20 cellular contexts compared by ENCODE assay signal in the genomic region with DNA sequence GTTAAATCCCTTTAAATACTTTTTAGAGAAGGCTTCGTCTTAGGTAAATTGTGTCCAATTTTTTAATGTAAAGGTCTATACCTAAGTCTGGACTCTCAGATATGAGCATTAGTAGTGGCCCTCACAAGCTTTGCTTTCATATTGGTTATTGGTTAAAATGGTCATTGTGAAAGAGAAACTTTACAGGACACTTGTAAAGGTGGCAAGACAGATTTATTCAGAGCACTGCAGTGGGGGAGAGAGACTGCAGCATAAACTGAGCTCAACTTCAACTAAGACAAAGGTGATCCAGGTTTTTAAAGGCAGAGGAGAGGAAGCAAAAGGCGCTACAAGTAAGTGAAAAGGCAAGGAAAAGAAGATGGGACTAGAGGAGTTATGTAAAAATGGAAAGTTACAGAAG.
"Had no signal": no experiment of that assay in that cellular context is flagged by ENCODE, and none has a peak within 500 bp of the region (broad histone marks: within the 10 kb centered on the region; RNA-seq: fewer than 3 reads in every experiment).

No MANE protein-coding gene starts in this region.

- H3K9me3 Mint-ChIP-seq: activated CD4-positive, alpha-beta memory T cell treated with anti-CD3 and anti-CD28 coated beads, Interleukin-2, amount 10 ng/mL, durations not matched to agents 7 days and 5 days; activated CD4-positive, alpha-beta T cell treated with anti-CD3 and anti-CD28 coated beads, Interleukin-2, amount 10 ng/mL, durations not matched to agents 24 days and 14 days; activated naive CD8-positive, alpha-beta T cell treated with anti-CD3 and anti-CD28 coated beads, Interleukin-2, amount 10 ng/mL, durations not matched to agents 7 days and 5 days; memory B cell; neural progenitor cell; T-cell; T-helper 2 cell treated with Interferon-gamma antibody and Interleukin-4, amounts not matched to agents 5 μg/mL and 100 μg/mL, for 36 hours had no signal

- H3K27ac Mint-ChIP-seq: activated CD4-positive, alpha-beta memory T cell treated with anti-CD3 and anti-CD28 coated beads, Interleukin-2, amount 10 ng/mL, durations not matched to agents 7 days and 5 days; activated CD4-positive, alpha-beta T cell treated with anti-CD3 and anti-CD28 coated beads, Interleukin-2, amount 10 ng/mL, durations not matched to agents 24 days and 14 days; activated naive CD8-positive, alpha-beta T cell treated with anti-CD3 and anti-CD28 coated beads, Interleukin-2, amount 10 ng/mL, durations not matched to agents 7 days and 5 days; memory B cell; neural progenitor cell; T-helper 2 cell treated with Interferon-gamma antibody and Interleukin-4, amounts not matched to agents 5 μg/mL and 100 μg/mL, for 36 hours had no signal

- H3K4me3 Mint-ChIP-seq: activated CD4-positive, alpha-beta memory T cell treated with anti-CD3 and anti-CD28 coated beads, Interleukin-2, amount 10 ng/mL, durations not matched to agents 7 days and 5 days; activated CD4-positive, alpha-beta T cell treated with anti-CD3 and anti-CD28 coated beads, Interleukin-2, amount 10 ng/mL, durations not matched to agents 24 days and 14 days; activated naive CD8-positive, alpha-beta T cell treated with anti-CD3 and anti-CD28 coated beads, Interleukin-2, amount 10 ng/mL, durations not matched to agents 7 days and 5 days; memory B cell; neural progenitor cell; T-cell; T-helper 2 cell treated with Interferon-gamma antibody and Interleukin-4, amounts not matched to agents 5 μg/mL and 100 μg/mL, for 36 hours had no signal

- DNase-seq: activated CD4-positive, alpha-beta memory T cell treated with anti-CD3 and anti-CD28 coated beads, Interleukin-2, amount 10 ng/mL, durations not matched to agents 7 days and 5 days; activated CD4-positive, alpha-beta T cell treated with anti-CD3 and anti-CD28 coated beads, Interleukin-2, amount 10 ng/mL, durations not matched to agents 24 days and 14 days; activated effector memory CD4-positive, alpha-beta T cell treated with anti-CD3 and anti-CD28 coated beads, Interleukin-2, amount 50 U/mL, for 16 hours; activated naive CD8-positive, alpha-beta T cell treated with anti-CD3 and anti-CD28 coated beads, Interleukin-2, amount 10 ng/mL, durations not matched to agents 7 days and 5 days; activated T-cell treated with anti-CD3 and anti-CD28 coated beads, Interleukin-2, amount 50 U/mL, for 1 hour; amygdala; cerebellar nuclear complex; head of caudate nucleus; hypothalamus; sigmoid colon; stimulated activated CD4-positive, alpha-beta T cell treated with anti-CD3 and anti-CD28 coated beads, Interleukin-15, amount 100 ng/mL, for 24 hours; stimulated activated CD8-positive, alpha-beta memory T cell treated with anti-CD3 and anti-CD28 coated beads, Interleukin-4, amount 100 ng/mL, for 48 hours; stimulated activated naive CD4-positive, alpha-beta T cell; T-cell; upper lobe of right lung had no signal

- H3K4me1 Mint-ChIP-seq: activated CD4-positive, alpha-beta memory T cell treated with anti-CD3 and anti-CD28 coated beads, Interleukin-2, amount 10 ng/mL, durations not matched to agents 7 days and 5 days; activated CD4-positive, alpha-beta T cell treated with anti-CD3 and anti-CD28 coated beads, Interleukin-2, amount 10 ng/mL, durations not matched to agents 24 days and 14 days had no signal

- ATAC-seq: activated CD4-positive, CD25-positive, alpha-beta regulatory T cell treated with anti-CD3 and anti-CD28 coated beads, Interleukin-2, amount 50 U/mL, for 24 hours; gastroesophageal sphincter; T-cell; upper lobe of right lung had no signal

- H3K27me3 Mint-ChIP-seq: activated CD4-positive, alpha-beta memory T cell treated with anti-CD3 and anti-CD28 coated beads, Interleukin-2, amount 10 ng/mL, durations not matched to agents 7 days and 5 days; activated CD4-positive, alpha-beta T cell treated with anti-CD3 and anti-CD28 coated beads, Interleukin-2, amount 10 ng/mL, durations not matched to agents 24 days and 14 days; activated naive CD8-positive, alpha-beta T cell treated with anti-CD3 and anti-CD28 coated beads, Interleukin-2, amount 10 ng/mL, durations not matched to agents 7 days and 5 days; memory B cell; T-cell had no signal
